ENCODE assay signal across 1 cellular context in the genomic region with DNA sequence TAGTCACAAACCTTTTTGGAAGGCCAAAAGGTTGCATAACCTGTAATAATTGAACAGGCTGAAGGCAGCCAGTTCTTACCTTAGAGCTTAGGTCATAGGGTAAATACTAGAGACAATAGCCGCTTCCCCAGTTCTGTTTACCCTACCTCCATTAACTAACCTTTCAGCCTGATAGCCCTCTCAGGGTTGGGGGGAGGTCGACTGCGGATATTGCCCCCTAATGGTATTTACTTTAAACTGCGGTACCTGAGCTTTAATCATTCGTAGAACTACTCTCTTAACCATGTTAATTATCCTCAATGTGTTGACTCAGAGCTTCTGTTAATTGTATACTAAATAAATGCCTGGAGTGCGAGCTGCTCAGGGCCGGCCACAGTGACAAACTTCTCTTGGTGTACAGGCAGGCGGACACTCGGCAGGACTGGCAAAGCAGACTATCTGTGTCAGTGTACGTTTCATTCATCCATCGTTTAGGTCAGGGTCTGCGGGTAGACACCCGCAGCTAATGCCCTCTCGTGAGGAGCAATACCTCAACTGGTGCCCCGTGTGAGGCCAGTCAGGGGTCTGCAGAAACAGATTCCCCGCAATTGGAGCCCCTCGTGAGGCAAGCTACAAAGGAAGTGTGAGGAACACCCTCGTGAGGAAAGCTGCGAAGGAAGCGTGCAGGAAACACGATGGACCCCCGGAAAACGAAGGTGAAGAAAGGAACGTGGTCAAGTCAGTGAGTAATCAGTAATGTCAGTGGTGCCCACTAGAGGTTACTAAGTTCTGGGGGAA.
TF ChIP-seq lines count a peak whose summit lies in the region.

No MANE protein-coding gene starts in this region.

TF ChIP-seq in IMR-90, 13 proteins besides CTCF, POLR2A, EP300 and RAD21:
- TF ChIP-seq NFE2L2 (IDR thresholded peaks at IDR 0.05; ENCODE audit: low read depth, low read length), result no peak
